17 cellular contexts compared by ENCODE assay signal in genomic region chr18:31097666-31098065, GRCh38. TPM values are rescaled to one million over a fixed set of nuclear protein-coding genes. Genes with fewer than 3 reads are reported as not detected.
"Had no signal": no experiment of that assay in that cellular context is flagged by ENCODE, and none has a peak within 500 bp of the region (broad histone marks: within the 10 kb centered on the region; RNA-seq: fewer than 3 reads in every experiment).

No MANE protein-coding gene starts in this region.

- H3K27me3 ChIP-seq: right atrium auricular region, upper lobe of left lung, uterus had no signal

- FAIRE-seq: islet of Langerhans had no signal

- H3K4me1 ChIP-seq: right atrium auricular region had no signal

- H3K36me3 ChIP-seq: neutrophil, right atrium auricular region, upper lobe of left lung, uterus had no signal

- H3K4me2 ChIP-seq: smooth muscle cell had no signal

- H3K27ac ChIP-seq: neutrophil, right atrium auricular region, upper lobe of left lung, uterus had no signal

- H3K4me3 ChIP-seq: mucosa of descending colon, right atrium auricular region, smooth muscle cell, upper lobe of left lung, uterus had no signal

- ATAC-seq: effector memory CD8-positive, alpha-beta T cell; mucosa of descending colon; naive thymus-derived CD8-positive, alpha-beta T cell had no signal

- DNase-seq: effector memory CD8-positive, alpha-beta T cell; foreskin melanocyte; head of caudate nucleus; hypothalamus; kidney glomerular epithelial cell; naive thymus-derived CD8-positive, alpha-beta T cell; posterior cingulate gyrus; stimulated activated CD4-positive, alpha-beta T cell treated with anti-CD3 and anti-CD28 coated beads, Interleukin-2, amount 100 ng/mL, for 48 hours; stimulated activated naive CD4-positive, alpha-beta T cell treated with Interleukin-2 at 50 U/mL for 16 hours; upper lobe of left lung; uterus had no signal

- H3K9me3 ChIP-seq: mucosa of descending colon, neutrophil, right atrium auricular region, upper lobe of left lung, uterus had no signal

RNA-seq across cellular contexts. Expression of gene DSC2, which starts 4.6 kb away (rescaled TPM):
- total RNA-seq: naive thymus-derived CD8-positive, alpha-beta T cell had no signal
- polyA plus RNA-seq: naive thymus-derived CD8-positive, alpha-beta T cell had no signal

RNA-seq across cellular contexts. Expression of gene DSC3, which starts 55.1 kb away (rescaled TPM):
- total RNA-seq: naive thymus-derived CD8-positive, alpha-beta T cell had no signal
- polyA plus RNA-seq: naive thymus-derived CD8-positive, alpha-beta T cell; neural cell had no signal
